Comparison of ENCODE assay signal across 8 cellular contexts in genomic region chr5:95283022-95283615, GRCh38. TPM values are rescaled to one million over a fixed set of nuclear protein-coding genes. Genes with fewer than 3 reads are reported as not detected.
DNase-seq lines count a peak whose midpoint lies in the region; ATAC-seq, FAIRE-seq and TF ChIP-seq lines count a peak whose summit lies in the region.

No MANE protein-coding gene starts in this region.

- no peak overlapping the region for H4K8ac ChIP-seq in mesenchymal stem cell (ENCODE audit: low read length)

- 26% methylated on average over 6 of the region's 10 CpGs for WGBS in mesenchymal stem cell

- H3K4me3 ChIP-seq in ACC112 (ENCODE audit: low read depth, low read length): peak overlapping the region; percentile 74
- H3K4me3 ChIP-seq in astrocyte of the cerebellum (ENCODE audit: low read depth, low read length): peak overlapping the region; percentile 53
- peak overlapping the region in 1 of 2 experiments; percentile 44 for H3K4me3 ChIP-seq in mesenchymal stem cell (ENCODE audit: insufficient read depth in 1 of 2, low read depth in 1 of 2, low read length in 2 of 2)

- no peak overlapping the region for H3K4ac ChIP-seq in mesenchymal stem cell (ENCODE audit: low read depth in 1 of 2, low read length in 2 of 2)

- no peak overlapping the region for H2BK120ac ChIP-seq in mesenchymal stem cell (ENCODE audit: low read depth, low read length)

- H3K9ac ChIP-seq in mesenchymal stem cell (ENCODE audit: low read length): no peak overlapping the region

- in situ Hi-C loops in astrocyte of the cerebellum (cut with HindIII; ENCODE audit: low sequenced_read_pairs): no loop called here

- no peaks in the 10 kb centered on the region for H3K79me1 ChIP-seq in mesenchymal stem cell (replicated peaks; ENCODE audit: low read length, poor library complexity, severe bottlenecking)

- no peak overlapping the region for H4K91ac ChIP-seq in mesenchymal stem cell (ENCODE audit: low read length)

- H2AFZ ChIP-seq in ACC112 (ENCODE audit: low read length, unreplicated experiment) (peak overlapping the region; percentile 75), mesenchymal stem cell (ENCODE audit: low read depth, low read length) (no peak overlapping the region)

- H3K9me3 ChIP-seq in mesenchymal stem cell (ENCODE audit: control insufficient read depth, low read length): no peaks in the 10 kb centered on the region

- no peak overlapping the region for H2BK12ac ChIP-seq in mesenchymal stem cell (ENCODE audit: low read length in 2 of 2)

- ATAC-seq in GM18873 (IDR thresholded peaks at IDR 0.05; ENCODE audit: low FRiP score, unreplicated experiment): no peak

- no peak for TF ChIP-seq CTCF in astrocyte of the cerebellum (IDR thresholded peaks at IDR 0.05; ENCODE audit: low read depth, low read length, missing control alignments)

- H3K27ac ChIP-seq in ACC112 (ENCODE audit: low read depth, low read length) (no peak overlapping the region), mesenchymal stem cell (ENCODE audit: low read length, poor library complexity, severe bottlenecking) (no peak overlapping the region)

- peak overlapping the region; percentile 98 for H3K4me2 ChIP-seq in mesenchymal stem cell (ENCODE audit: low read length, poor library complexity, severe bottlenecking)

- no peaks in the 10 kb centered on the region for H3K79me2 ChIP-seq in ACC112 (ENCODE audit: control insufficient read depth, insufficient read depth, low read length, unreplicated experiment)

- H3K36me3 ChIP-seq in ACC112 (ENCODE audit: insufficient read depth, low read length) (no peaks in the 10 kb centered on the region), mesenchymal stem cell (ENCODE audit: control insufficient read depth in 1 of 2, insufficient read depth in 2 of 2, low read depth in 1 of 2, low read length in 2 of 2) (no peaks in the 10 kb centered on the region)

- DNase-seq in GM18507 (ENCODE audit: extremely low spot score, insufficient read length, low read depth) (no peak), astrocyte of the cerebellum (ENCODE audit: low read depth) (no peak), mesenchymal stem cell (no peak), putamen (ENCODE audit: low spot score) (no peak), COLO668 (lab: John Stamatoyannopoulos, UW; ENCODE audit: unreplicated experiment) (no peak), NCI-H774 (lab: John Stamatoyannopoulos, UW) (no peak)

- no peak overlapping the region for H2BK15ac ChIP-seq in mesenchymal stem cell (ENCODE audit: low read depth, poor library complexity, severe bottlenecking)

- H3K27me3 ChIP-seq in ACC112 (ENCODE audit: insufficient read depth, low read length): peaks cover 66% of the 10 kb centered on the region
- H3K27me3 ChIP-seq in mesenchymal stem cell (ENCODE audit: control insufficient read depth in 1 of 2, insufficient read depth in 1 of 2, low read length in 2 of 2): peaks cover 21 to 74% of the 10 kb centered on the region in 2 experiments

- H3K18ac ChIP-seq in mesenchymal stem cell (ENCODE audit: low read depth in 1 of 2, low read length in 2 of 2): no peak overlapping the region

- H3K4me1 ChIP-seq in ACC112 (ENCODE audit: control insufficient read depth, insufficient read depth, low read length, unreplicated experiment) (peaks cover 4% of the 10 kb centered on the region), mesenchymal stem cell (ENCODE audit: control insufficient read depth, insufficient read depth, low read depth, low read length) (peaks cover 20% of the 10 kb centered on the region)

- no peak overlapping the region for H2BK5ac ChIP-seq in mesenchymal stem cell (ENCODE audit: low read depth, low read length, poor library complexity, severe bottlenecking)

- peak; percentile 38 for FAIRE-seq in GM18507 (lab: Jason Lieb, UNC)

- H3K23ac ChIP-seq in mesenchymal stem cell (ENCODE audit: low read length in 2 of 2): no peak overlapping the region

- no peak overlapping the region for H3K14ac ChIP-seq in mesenchymal stem cell (ENCODE audit: low read length in 2 of 2)

- H2AK5ac ChIP-seq in mesenchymal stem cell (ENCODE audit: low read length, severe bottlenecking): no peak overlapping the region

RNA-seq across cellular contexts. Expression of gene MCTP1, which starts 1.8 kb away (rescaled TPM):
- polyA plus RNA-seq in mesenchymal stem cell (2013, experiment 1 of 2): 16.0 TPM
- polyA plus RNA-seq in mesenchymal stem cell (2013, experiment 2 of 2): 16.3 TPM
